In the genomic region with DNA sequence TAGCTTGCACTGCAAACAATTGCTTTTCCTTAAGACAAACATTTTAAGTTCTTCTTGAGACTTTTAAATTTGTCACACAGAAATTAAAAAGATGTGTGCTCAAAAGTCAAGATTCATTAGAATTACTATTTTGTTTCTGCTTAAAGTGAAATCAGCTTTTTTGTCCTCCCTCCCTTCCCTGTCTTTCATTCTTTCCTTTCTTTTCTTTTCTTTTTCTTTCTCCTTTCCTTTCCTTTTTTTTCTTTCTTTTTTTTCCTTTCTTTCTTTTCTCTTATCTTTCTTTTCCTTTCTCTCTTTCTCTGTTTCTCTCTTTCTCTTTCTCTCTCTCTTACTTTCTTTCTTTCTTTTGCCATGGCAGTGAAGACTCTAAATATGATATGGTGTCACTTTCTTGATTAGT, we compare ENCODE assay signal across 23 cellular contexts. TPM values are rescaled to one million over a fixed set of nuclear protein-coding genes. Genes with fewer than 3 reads are reported as not detected.
A peak's percentile ranks its signal among the peaks of the same experiment; 100 is the strongest.
DNase-seq lines count a peak whose midpoint lies in the region; ATAC-seq and TF ChIP-seq lines count a peak whose summit lies in the region.
"Had no signal": no experiment of that assay in that cellular context is flagged by ENCODE, and none has a peak within 500 bp of the region (broad histone marks: within the 10 kb centered on the region; RNA-seq: fewer than 3 reads in every experiment).

No MANE protein-coding gene starts in this region.

- H3F3A ChIP-seq in SK-N-SH (replicated peaks; ENCODE audit: insufficient read depth): peaks cover 20% of the 10 kb centered on the region

- no peaks in the 10 kb centered on the region for H3K9me3 ChIP-seq in SK-N-SH
- H3K9me3 ChIP-seq in HCT116 (ENCODE audit: control insufficient read depth in 1 of 2, insufficient read depth in 1 of 2, low read depth in 1 of 2, low read length in 2 of 2): 0 out of 4 replicates have a peak, but pooled peaks cover 0 to 5% of the 10 kb centered on the region in 2 experiments
- no peaks in the 10 kb centered on the region; the same call in 1 of the 2 replicates for H3K9me3 ChIP-seq in SJSA1 (replicated peaks)
- H3K9me3 ChIP-seq in right atrium auricular region: peaks cover 6 to 15% of the 10 kb centered on the region in 2 donors

- H4K20me1 ChIP-seq in SK-N-SH (ENCODE audit: insufficient read depth) (no peaks in the 10 kb centered on the region), HCT116 (ENCODE audit: insufficient read depth) (no peaks in the 10 kb centered on the region; the same call in 1 of the 2 replicates)

- no peaks in the 10 kb centered on the region for H3K27me3 ChIP-seq in SK-N-SH (ENCODE audit: insufficient read depth)
- H3K27me3 ChIP-seq in HCT116 (ENCODE audit: insufficient read depth, low read length): no peaks in the 10 kb centered on the region
- H3K27me3 ChIP-seq in SJSA1 (replicated peaks): no peaks in the 10 kb centered on the region
- no peaks in the 10 kb centered on the region for H3K27me3 ChIP-seq in right atrium auricular region

- TF ChIP-seq RAD21 in SK-N-SH (IDR thresholded peaks at IDR 0.05; ENCODE audit: low read length): no peak
- TF ChIP-seq RAD21 in HCT116 (IDR thresholded peaks at IDR 0.05; ENCODE audit: low read depth): no peak

- POLR2A ChIA-PET in SK-N-SH (lab: Yijun Ruan, JAX) (no interaction called here), HCT116 (lab: Charles Lee) (no interaction called here)

- H3K9me2 ChIP-seq in SK-N-SH (no peaks in the 10 kb centered on the region), HCT116 (ENCODE audit: insufficient read depth) (no peaks in the 10 kb centered on the region)

- H3K9ac ChIP-seq in SK-N-SH (no peak overlapping the region), HCT116 (ENCODE audit: low read length) (no peak overlapping the region)

- H3K4me2 ChIP-seq in SK-N-SH (peak overlapping the region; percentile 40; the same call in 1 of the 2 replicates), HCT116 (ENCODE audit: low read length) (peak overlapping the region; percentile 40)

- RAD21 ChIA-PET in HCT116 (lab: Charles Lee; ENCODE audit: low non-redundant PET in 1 of 2, low total read pairs in 2 of 2, uncharacterized antibody in 2 of 2, unreplicated experiment in 2 of 2): no interaction called here

- TF ChIP-seq EP300 in SK-N-SH (IDR thresholded peaks at IDR 0.05; ENCODE audit: borderline replicate concordance in 1 of 2, low read depth in 1 of 2, low read length in 1 of 2): no peak

- DNase-seq in SK-N-SH (no peak), HCT116 (ENCODE audit: low read depth, low spot score) (no peak), SJSA1 (ENCODE audit: low read depth in 1 of 2, low spot score in 2 of 2) (no peak), epithelial cell of prostate (ENCODE audit: low read depth, low spot score) (no peak), right atrium auricular region (ENCODE audit: low spot score) (no peak), NCI-H526 (lab: John Stamatoyannopoulos, UW) (no peak)
- DNase-seq: AML-193; CD8-positive, alpha-beta memory T cell; DMS53; GDM1; Karpas-422; MV-4-11; NCI-H1694; NCI-H2081; NCI-H2171; NCI-H524 treated with DMSO at 0.1 percent for 48 hours; OCI-M1; SHP77 had no signal

- ATAC-seq in SK-N-SH treated with all-trans-retinoic acid at 6 μM for 48 hours (no peak), HCT116 (no peak), HG02884 (IDR thresholded peaks at IDR 0.05; ENCODE audit: unreplicated experiment) (no peak)

- H3K36me3 ChIP-seq in SK-N-SH (replicated peaks in 1 of 2; ENCODE audit: control insufficient read depth in 1 of 2, insufficient read depth in 2 of 2, low read length in 1 of 2): peaks cover 0 to 18% of the 10 kb centered on the region in 2 experiments
- no peaks in the 10 kb centered on the region for H3K36me3 ChIP-seq in HCT116 (ENCODE audit: control insufficient read depth in 1 of 2, insufficient read depth in 2 of 2, low read length in 2 of 2)
- peaks cover 7% of the 10 kb centered on the region; the same call in 1 of the 2 replicates for H3K36me3 ChIP-seq in SJSA1
- H3K36me3 ChIP-seq in right atrium auricular region: no peaks in the 10 kb centered on the region

- CTCF ChIA-PET in SK-N-SH (lab: Yijun Ruan, JAX): no interaction called here
- CTCF ChIA-PET in HCT116 (lab: Charles Lee): no interaction called here

- peak overlapping the region in 1 of 2 experiments; percentile 49; a peak in 2 of 4 replicates for H3K27ac ChIP-seq in SK-N-SH (ENCODE audit: low read depth in 2 of 2, low read length in 1 of 2)
- no peak overlapping the region; the same call in 1 of the 2 replicates for H3K27ac ChIP-seq in HCT116 (ENCODE audit: low read depth, low read length)
- peak overlapping the region; percentile 72 for H3K27ac ChIP-seq in SJSA1
- peak overlapping the region; percentile 50 for H3K27ac ChIP-seq in epithelial cell of prostate
- no peak overlapping the region for H3K27ac ChIP-seq in right atrium auricular region
- H3K27ac ChIP-seq: 22Rv1, C4-2B had no signal

- TF ChIP-seq CTCF in SK-N-SH (IDR thresholded peaks at IDR 0.05) (no peak), HCT116 (IDR thresholded peaks at IDR 0.05 in 2 of 3, conservative IDR thresholded peaks at IDR 0.05 in 1 of 3; ENCODE audit: borderline replicate concordance in 1 of 3, insufficient read depth in 1 of 3, low read depth in 2 of 3, low read length in 2 of 3) (no peak), right atrium auricular region (IDR thresholded peaks at IDR 0.05) (no peak)

- no peak for TF ChIP-seq POLR2A in HCT116 (IDR thresholded peaks at IDR 0.05; ENCODE audit: borderline replicate concordance, extremely low read depth, insufficient read depth, insufficient read length)

- no peak overlapping the region for H2AFZ ChIP-seq in SK-N-SH (ENCODE audit: low read depth)
- H2AFZ ChIP-seq in HCT116 (ENCODE audit: low read depth, low read length, poor library complexity, severe bottlenecking): no peak overlapping the region

- H3K4me3 ChIP-seq in SK-N-SH (ENCODE audit: low read depth in 2 of 2, low read length in 1 of 2) (no peak overlapping the region), HCT116 (replicated peaks in 1 of 2; ENCODE audit: low read depth in 1 of 2, low read length in 2 of 2) (no peak overlapping the region), SJSA1 (no peak overlapping the region), right atrium auricular region (no peak overlapping the region)

- BruUV-seq in HCT116 (replicated peaks; lab: Mats Ljungman, UMichigan): no TSS peak

- H3K4me1 ChIP-seq in SK-N-SH (ENCODE audit: control insufficient read depth in 1 of 2, insufficient read depth in 2 of 2, low read depth in 1 of 2, low read length in 1 of 2) (peaks cover 3 to 22% of the 10 kb centered on the region in 2 experiments; a peak in 3 of 4 replicates), HCT116 (ENCODE audit: control insufficient read depth in 1 of 2, insufficient read depth in 2 of 2, low read length in 2 of 2) (peaks cover 14 to 38% of the 10 kb centered on the region in 2 experiments), SJSA1 (replicated peaks) (peaks cover 42% of the 10 kb centered on the region), right atrium auricular region (no peaks in the 10 kb centered on the region)

- H3K79me2 ChIP-seq in SK-N-SH (ENCODE audit: insufficient read depth) (peaks cover 26% of the 10 kb centered on the region), HCT116 (ENCODE audit: insufficient read depth, low read length) (no peaks in the 10 kb centered on the region)

- intact Hi-C loops in HCT116 (cut with micrococcal nuclease): no loop called here

TF ChIP-seq in SK-N-SH, 30 proteins besides CTCF, POLR2A, EP300 and RAD21 (continues in another document):
- no peak for TF ChIP-seq SIN3A (IDR thresholded peaks at IDR 0.05; ENCODE audit: borderline replicate concordance, low read depth, low read length)

TF ChIP-seq in SK-N-SH treated with all-trans-retinoic acid at 6 μM for 48 hours, 23 proteins besides CTCF, POLR2A, EP300 and RAD21 (continues in another document):
- TF ChIP-seq, protein P1, sequence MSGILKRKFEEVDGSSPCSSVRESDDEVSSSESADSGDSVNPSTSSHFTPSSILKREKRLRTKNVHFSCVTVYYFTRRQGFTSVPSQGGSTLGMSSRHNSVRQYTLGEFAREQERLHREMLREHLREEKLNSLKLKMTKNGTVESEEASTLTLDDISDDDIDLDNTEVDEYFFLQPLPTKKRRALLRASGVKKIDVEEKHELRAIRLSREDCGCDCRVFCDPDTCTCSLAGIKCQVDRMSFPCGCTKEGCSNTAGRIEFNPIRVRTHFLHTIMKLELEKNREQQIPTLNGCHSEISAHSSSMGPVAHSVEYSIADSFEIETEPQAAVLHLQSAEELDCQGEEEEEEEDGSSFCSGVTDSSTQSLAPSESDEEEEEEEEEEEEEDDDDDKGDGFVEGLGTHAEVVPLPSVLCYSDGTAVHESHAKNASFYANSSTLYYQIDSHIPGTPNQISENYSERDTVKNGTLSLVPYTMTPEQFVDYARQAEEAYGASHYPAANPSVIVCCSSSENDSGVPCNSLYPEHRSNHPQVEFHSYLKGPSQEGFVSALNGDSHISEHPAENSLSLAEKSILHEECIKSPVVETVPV (CRISPR knock-in tag; IDR thresholded peaks at IDR 0.05): no peak
- TF ChIP-seq ZNF70 (CRISPR knock-in tag; IDR thresholded peaks at IDR 0.05) (no peak), TCF4 (CRISPR knock-in tag; IDR thresholded peaks at IDR 0.05; ENCODE audit: borderline replicate concordance) (no peak), ZC3H10 (CRISPR knock-in tag; IDR thresholded peaks at IDR 0.05) (no peak), CSDC2 (CRISPR knock-in tag; IDR thresholded peaks at IDR 0.05) (no peak)

TF ChIP-seq in HCT116, 20 proteins besides CTCF, POLR2A, EP300 and RAD21 (continues in another document):
- TF ChIP-seq, protein P2, sequence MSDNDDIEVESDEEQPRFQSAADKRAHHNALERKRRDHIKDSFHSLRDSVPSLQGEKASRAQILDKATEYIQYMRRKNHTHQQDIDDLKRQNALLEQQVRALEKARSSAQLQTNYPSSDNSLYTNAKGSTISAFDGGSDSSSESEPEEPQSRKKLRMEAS (IDR thresholded peaks at IDR 0.05): no peak
- TF ChIP-seq EZH2phosphoT487 (IDR thresholded peaks at IDR 0.05; ENCODE audit: borderline replicate concordance) (no peak), FOSL1 (IDR thresholded peaks at IDR 0.05; ENCODE audit: low read depth) (no peak), POLR2AphosphoS5 (IDR thresholded peaks at IDR 0.05; ENCODE audit: low read depth, low read length) (no peak), CBX3 (IDR thresholded peaks at IDR 0.05; ENCODE audit: low read depth) (no peak), TCF7L2 (IDR thresholded peaks at IDR 0.05; ENCODE audit: borderline replicate concordance, extremely low read depth, insufficient read depth, insufficient read length) (no peak), ELF1 (IDR thresholded peaks at IDR 0.05; ENCODE audit: borderline replicate concordance, low read depth) (no peak)
- TF ChIP-seq, protein P3, sequence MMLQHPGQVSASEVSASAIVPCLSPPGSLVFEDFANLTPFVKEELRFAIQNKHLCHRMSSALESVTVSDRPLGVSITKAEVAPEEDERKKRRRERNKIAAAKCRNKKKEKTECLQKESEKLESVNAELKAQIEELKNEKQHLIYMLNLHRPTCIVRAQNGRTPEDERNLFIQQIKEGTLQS (IDR thresholded peaks at IDR 0.05): no peak

RNA-seq across cellular contexts. Expression of a gene that starts 37.8 kb away (rescaled TPM):
- polyA plus RNA-seq in SK-N-SH (2012; rRNA removed): 13.7 and 21.2 TPM in 2 replicates
- polyA plus RNA-seq in SK-N-SH (2012; cell fraction: cytosol; rRNA removed): 8.1 and 10.1 TPM in 2 replicates
- polyA plus RNA-seq in SK-N-SH (2012; cell fraction: nucleus; rRNA removed): 56.2 and 64.5 TPM in 2 replicates
- 12.8 TPM for total RNA-seq in HCT116 (2021; ENCODE audit: unreplicated experiment)
- 5.7 and 7.9 TPM in 2 replicates for polyA plus RNA-seq in HCT116 (2012)
- 11.2 and 16.4 TPM in 2 replicates for total RNA-seq in SJSA1 (2014; rRNA removed; shearing (Covaris generic))
- total RNA-seq in right atrium auricular region: 1 to 10 TPM; 2.0 TPM
- total RNA-seq: CD8-positive, alpha-beta memory T cell had no signal
- polyA plus RNA-seq: CD8-positive, alpha-beta memory T cell; IgD-negative memory B cell had no signal

Comparison
In these comparisons a context has a peak if more than half of its experiments do, and no peak if none do; other contexts are left out.
1. H3K27ac ChIP-seq: peak in SJSA1 (single experiment) and epithelial cell of prostate (single experiment); none in HCT116 (single experiment) and right atrium auricular region (0 of 2).